11 cellular contexts compared by ENCODE assay signal in genomic region chr2:28626376-28626775, GRCh38.
A peak's percentile ranks its signal among the peaks of the same experiment; 100 is the strongest.
DNase-seq lines count a peak whose midpoint lies in the region; ATAC-seq and TF ChIP-seq lines count a peak whose summit lies in the region.
"Had no signal": no experiment of that assay in that cellular context is flagged by ENCODE, and none has a peak within 500 bp of the region (broad histone marks: within the 10 kb centered on the region; RNA-seq: fewer than 3 reads in every experiment).

No MANE protein-coding gene starts in this region.

- TF ChIP-seq EP300 in transverse colon (IDR thresholded peaks at IDR 0.05; ENCODE audit: low read depth), result no peak

- peaks cover 14% of the 10 kb centered on the region for H3K4me1 Mint-ChIP-seq in MCF 10A (ENCODE audit: insufficient read depth, unreplicated experiment)

- DNase-seq in breast epithelium (ENCODE audit: low spot score in 2 of 2) (no peak), MCF 10A (ENCODE audit: unreplicated experiment) (no peak), transverse colon (no peak), DMS114 treated with DMSO at 0.1 percent for 48 hours (lab: John Stamatoyannopoulos, UW; ENCODE audit: unreplicated experiment) (no peak), HCEC 1CT (no peak)
- DNase-seq: activated T-cell treated with anti-CD3 and anti-CD28 coated beads, Interleukin-2, amount 50 U/mL, for 4 hours; caudate nucleus had no signal

- ATAC-seq in HG03442 (IDR thresholded peaks at IDR 0.05; ENCODE audit: unreplicated experiment), result no peak
- ATAC-seq: activated T-cell treated with anti-CD3 and anti-CD28 coated beads, Interleukin-2, amount 50 U/mL, for 4 hours; mucosa of descending colon had no signal

- no peak overlapping the region for H3K4me3 ChIP-seq in breast epithelium
- no peak overlapping the region for H3K4me3 ChIP-seq in duodenal mucosa (ENCODE audit: low read depth in 1 of 2, low read length in 2 of 2)
- H3K4me3 ChIP-seq in neutrophil (ENCODE audit: low read depth in 1 of 2, low read length in 1 of 2), result no peak overlapping the region
- H3K4me3 ChIP-seq in transverse colon, result no peak overlapping the region
- H3K4me3 ChIP-seq: mucosa of descending colon had no signal

- H3K27me3 ChIP-seq in breast epithelium (no peaks in the 10 kb centered on the region), duodenal mucosa (ENCODE audit: control insufficient read depth in 1 of 2, insufficient read depth in 2 of 2, low read length in 2 of 2) (no peaks in the 10 kb centered on the region), neutrophil (no peaks in the 10 kb centered on the region), transverse colon (no peaks in the 10 kb centered on the region)

- BruUV-seq in MCF 10A (replicated peaks; lab: Mats Ljungman, UMichigan), result no TSS peak

- no peak overlapping the region for H3K4me3 Mint-ChIP-seq in MCF 10A (ENCODE audit: unreplicated experiment)

- POLR2A ChIA-PET in MCF 10A (lab: Yijun Ruan, JAX), result no interaction called here

- WGBS in transverse colon (ENCODE audit: low coverage in 1 of 2), 2 donors, result 100% methylated on average over 3 of the region's 5 CpGs; no CpG with 5 or more reads in 1 of the 2 donors

- no peaks in the 10 kb centered on the region for H3K27me3 Mint-ChIP-seq in MCF 10A (ENCODE audit: insufficient read depth, unreplicated experiment)

- no peak overlapping the region for H3K27ac Mint-ChIP-seq in MCF 10A (ENCODE audit: low read depth, unreplicated experiment)

- H3K36me3 ChIP-seq in breast epithelium, result no peaks in the 10 kb centered on the region
- H3K36me3 ChIP-seq in duodenal mucosa (ENCODE audit: control insufficient read depth in 1 of 2, insufficient read depth in 2 of 2, low read length in 2 of 2), result no peaks in the 10 kb centered on the region
- H3K36me3 ChIP-seq in neutrophil, result peaks cover 53% of the 10 kb centered on the region
- no peaks in the 10 kb centered on the region for H3K36me3 ChIP-seq in transverse colon

- no peaks in the 10 kb centered on the region for H3K9me3 Mint-ChIP-seq in MCF 10A (ENCODE audit: unreplicated experiment)
- H3K9me3 Mint-ChIP-seq: activated T-cell treated with anti-CD3 and anti-CD28 coated beads, Interleukin-2, amount 50 U/mL, for 4 hours had no signal

- in situ Hi-C loops in transverse colon (cut with MboI; ENCODE audit: low pct_ligation_motif_present in 1 of 4, low pct_unique_long_range_greater_than_20kb in 1 of 4, low sequenced_read_pairs in 3 of 4), result loop anchor here in 1 of 4 donors (10.0 kb wide), 1 partner anchor 128 kb away; the partner anchor contains the start of gene PPP1CB

- H3K9me3 ChIP-seq in breast epithelium, result no peaks in the 10 kb centered on the region
- H3K9me3 ChIP-seq in duodenal mucosa (ENCODE audit: control insufficient read depth in 1 of 2, low read length in 2 of 2), result no peaks in the 10 kb centered on the region
- no peaks in the 10 kb centered on the region for H3K9me3 ChIP-seq in neutrophil
- no peaks in the 10 kb centered on the region for H3K9me3 ChIP-seq in transverse colon
- H3K9me3 ChIP-seq: mucosa of descending colon had no signal

- TF ChIP-seq CTCF in breast epithelium (IDR thresholded peaks at IDR 0.05) (no peak), MCF 10A (IDR thresholded peaks at IDR 0.05; ENCODE audit: unreplicated experiment) (no peak), neutrophil (IDR thresholded peaks at IDR 0.05) (no peak), transverse colon (IDR thresholded peaks at IDR 0.05) (no peak)

- H3K27ac ChIP-seq in breast epithelium (peak overlapping the region; percentile 90 to 94), duodenal mucosa (ENCODE audit: low read depth, low read length) (peak overlapping the region; percentile 57), neutrophil (peak overlapping the region; percentile 32), transverse colon (peak overlapping the region; percentile 85 to 91 (median 88))

- CTCF ChIA-PET in MCF 10A (lab: Yijun Ruan, JAX), result no interaction called here

- no peak overlapping the region for H3K9ac ChIP-seq in duodenal mucosa (ENCODE audit: low read depth in 1 of 2, low read length in 2 of 2)

- TF ChIP-seq POLR2A in breast epithelium (IDR thresholded peaks at IDR 0.05) (no peak), transverse colon (IDR thresholded peaks at IDR 0.05) (no peak)

- intact Hi-C loops in breast epithelium (cut with DNase I; ENCODE audit: low total_unique reads) (no loop called here), MCF 10A (cut with micrococcal nuclease) (no loop called here), transverse colon (cut with DNase I; ENCODE audit: low total_unique reads) (no loop called here)

- H3K4me1 ChIP-seq in breast epithelium, result peaks cover 0 to 4% of the 10 kb centered on the region in 2 donors
- H3K4me1 ChIP-seq in duodenal mucosa (ENCODE audit: control insufficient read depth in 1 of 2, insufficient read depth in 2 of 2, low read length in 2 of 2), result peaks cover 38 to 41% of the 10 kb centered on the region in 2 donors
- peaks cover 46% of the 10 kb centered on the region in 2 experiments for H3K4me1 ChIP-seq in neutrophil (ENCODE audit: control insufficient read depth in 1 of 2, insufficient read depth in 1 of 2, low read depth in 1 of 2, low read length in 1 of 2)
- peaks cover 34 to 66% (median 58%) of the 10 kb centered on the region in 4 donors for H3K4me1 ChIP-seq in transverse colon

- no peaks in the 10 kb centered on the region for H3K36me3 Mint-ChIP-seq in MCF 10A (ENCODE audit: insufficient read depth, unreplicated experiment)

Comparison
In these comparisons a context has a peak if more than half of its experiments do, and no peak if none do; other contexts are left out.
1. H3K27ac ChIP-seq: peak in every context shown above with its lines; median percentile 92 in breast epithelium; 88 in transverse colon; 57 in duodenal mucosa; 32 in neutrophil.